Comparison of ENCODE assay signal across 1 cellular context in genomic region chr9:89478821-89479668, GRCh38.
TF ChIP-seq lines count a peak whose summit lies in the region.

No MANE protein-coding gene starts in this region.

TF ChIP-seq in GM12878, 131 proteins besides CTCF, POLR2A, EP300 and RAD21:
- TF ChIP-seq YY1 (IDR thresholded peaks at IDR 0.05; ENCODE audit: low read depth, low read length), result peak; percentile 53; the same call in 1 of the 2 replicates
- no peak for TF ChIP-seq ZZZ3 (IDR thresholded peaks at IDR 0.05; ENCODE audit: control insufficient read depth, insufficient read length, low read depth)
